17 cellular contexts compared by ENCODE assay signal in genomic region chr3:139430467-139430866, GRCh38. TPM values are rescaled to one million over a fixed set of nuclear protein-coding genes. Genes with fewer than 3 reads are reported as not detected.
"Had no signal": no experiment of that assay in that cellular context is flagged by ENCODE, and none has a peak within 500 bp of the region (broad histone marks: within the 10 kb centered on the region; RNA-seq: fewer than 3 reads in every experiment).

No MANE protein-coding gene starts in this region.

- DNase-seq: activated CD4-positive, alpha-beta T cell treated with anti-CD3 and anti-CD28 coated beads, Interleukin-2, amount 10 ng/mL, durations not matched to agents 7 days and 5 days; activated CD8-positive, alpha-beta memory T cell treated with anti-CD3 and anti-CD28 coated beads for 24 hours; activated gamma-delta T cell treated with Interleukin-2 at 50 U/mL for 16 hours; activated naive CD8-positive, alpha-beta T cell treated with anti-CD3 and anti-CD28 coated beads, Interleukin-2, amount 10 ng/mL, durations not matched to agents 7 days and 5 days; anterior cingulate cortex; dorsolateral prefrontal cortex; erythroblast; gastrocnemius medialis; heart left ventricle; natural killer cell; stimulated activated CD4-positive, alpha-beta T cell treated with anti-CD3 and anti-CD28 coated beads, Interleukin-2, amount 100 ng/mL, for 48 hours had no signal

- ATAC-seq: gastrocnemius medialis; heart left ventricle; left lobe of liver; natural killer cell; stimulated activated memory B cell treated with anti-CD40 and anti-IgM and Interleukin-4, amounts not matched to agents 10 μg/mL and 1 μg/mL and 100 μg/mL, for 72 hours had no signal

- H3K4me3 ChIP-seq: cardiac muscle cell, dorsolateral prefrontal cortex, gastrocnemius medialis, heart left ventricle had no signal

RNA-seq across cellular contexts. Expression of gene RBP2, which starts 45.8 kb away (rescaled TPM):
- total RNA-seq: activated CD4-positive, alpha-beta T cell treated with anti-CD3 and anti-CD28 coated beads, Interleukin-2, amount 10 ng/mL, durations not matched to agents 7 days and 5 days; activated naive CD8-positive, alpha-beta T cell treated with anti-CD3 and anti-CD28 coated beads, Interleukin-2, amount 10 ng/mL, durations not matched to agents 7 days and 5 days; cardiac muscle cell; dorsolateral prefrontal cortex; gastrocnemius medialis; heart left ventricle; left lobe of liver; lung microvascular endothelial cell; natural killer cell; skeletal muscle tissue; urinary bladder had no signal
